In genomic region chr9:98807811-98808195, GRCh38 we compare ENCODE assay signal across 8 cellular contexts. TPM values are rescaled to one million over a fixed set of nuclear protein-coding genes. Genes with fewer than 3 reads are reported as not detected.
DNase-seq lines count a peak whose midpoint lies in the region; ATAC-seq, FAIRE-seq and TF ChIP-seq lines count a peak whose summit lies in the region.

No MANE protein-coding gene starts in this region.

- CTCF ChIA-PET in activated CD4-positive, alpha-beta memory T cell treated with anti-CD3 and anti-CD28 coated beads for 36 hours (lab: Charles Lee), result interaction anchor here (2.0 to 3.5 kb wide), 3 partner anchors 11 to 41 kb away, joined by 8 to 17 read pairs (median 12); partner anchors contain the start of gene ANKS6

- TF ChIP-seq POLR2A in heart left ventricle (IDR thresholded peaks at IDR 0.05) (no peak), sigmoid colon (IDR thresholded peaks at IDR 0.05) (no peak)

- intact Hi-C loops in activated CD4-positive, alpha-beta memory T cell treated with anti-CD3 and anti-CD28 coated beads for 36 hours (cut with micrococcal nuclease), result loop anchor here (2.0 to 10.0 kb wide), 3 partner anchors 167 to 297 kb away; partner anchors contain the start of gene TGFBR1
- intact Hi-C loops in heart left ventricle (cut with DNase I) (no loop called here), sigmoid colon (cut with DNase I) (loop anchor here (5.0 to 10.0 kb wide), 4 partner anchors 39 to 1009 kb away; partner anchors contain the start of genes ALG2 and SEC61B)

- H3K36me3 ChIP-seq in GM06990 (ENCODE audit: control insufficient read depth, insufficient read depth, low read length), result no peaks in the 10 kb centered on the region
- H3K36me3 ChIP-seq in heart left ventricle, result no peaks in the 10 kb centered on the region
- no peaks in the 10 kb centered on the region for H3K36me3 ChIP-seq in sigmoid colon

- H3K27me3 ChIP-seq in GM06990 (replicated peaks; ENCODE audit: control insufficient read depth, insufficient read depth, low read length) (no peaks in the 10 kb centered on the region; the same call in none of the 2 replicates), heart left ventricle (peaks cover 0 to 24% (median 12%) of the 10 kb centered on the region in 9 donors), sigmoid colon (no peaks in the 10 kb centered on the region)

- no peak for TF ChIP-seq EP300 in sigmoid colon (IDR thresholded peaks at IDR 0.05)

- 1 to 4% (median 2%) methylated on average over 7 to 46 of the region's 46 CpGs for WGBS in heart left ventricle, 4 donors
- WGBS in sigmoid colon, 2 donors, result 0% methylated on average over 46 of the region's 46 CpGs

- POLR2A ChIA-PET in activated CD4-positive, alpha-beta memory T cell treated with anti-CD3 and anti-CD28 coated beads for 36 hours (lab: Charles Lee), result interaction anchor here (0.7 to 1.7 kb wide), 2 partner anchors 11 to 16 kb away, joined by 3 to 8 read pairs; partner anchors contain the start of gene ANKS6

- H3K27ac ChIP-seq in heart left ventricle (peak overlapping the region in 1 of 12 donors; percentile 58), sigmoid colon (peak overlapping the region; percentile 83 to 90 (median 86))

- no peak for DNase-seq in GM06990 (ENCODE audit: extremely low read depth, insufficient read length)
- DNase-seq in activated CD4-positive, alpha-beta memory T cell treated with anti-CD3 and anti-CD28 coated beads for 36 hours, result peak; percentile 56
- no peak for DNase-seq in heart left ventricle
- DNase-seq in sigmoid colon, result peak; percentile 71
- DNase-seq in dedifferentiated amniotic fluid mesenchymal stem cell (ENCODE audit: extremely low spot score), result no peak
- no peak for DNase-seq in GM19239 (ENCODE audit: insufficient read length, low spot score)
- DNase-seq in GF-D8 (lab: John Stamatoyannopoulos, UW), result no peak

- H3K9me3 ChIP-seq in heart left ventricle (no peaks in the 10 kb centered on the region), sigmoid colon (no peaks in the 10 kb centered on the region)

- TF ChIP-seq CTCF in GM06990 (IDR thresholded peaks at IDR 0.05; ENCODE audit: insufficient read depth, low read length, poor library complexity, severe bottlenecking), result no peak
- no peak for TF ChIP-seq CTCF in heart left ventricle (IDR thresholded peaks at IDR 0.05)
- TF ChIP-seq CTCF in sigmoid colon (IDR thresholded peaks at IDR 0.05), result no peak

- H3K4me1 ChIP-seq in heart left ventricle (peaks cover 0 to 16% (median 8%) of the 10 kb centered on the region in 12 donors), sigmoid colon (peaks cover 0 to 68% (median 51%) of the 10 kb centered on the region in 4 donors)

- ATAC-seq in HG02852 (IDR thresholded peaks at IDR 0.05; ENCODE audit: unreplicated experiment), result peak; percentile 44
- no peak for ATAC-seq in heart left ventricle

- H3K27me3 Mint-ChIP-seq in activated CD4-positive, alpha-beta memory T cell treated with anti-CD3 and anti-CD28 coated beads for 36 hours, result peaks cover 3% of the 10 kb centered on the region

- peaks cover 2% of the 10 kb centered on the region for H3K36me3 Mint-ChIP-seq in activated CD4-positive, alpha-beta memory T cell treated with anti-CD3 and anti-CD28 coated beads for 36 hours

- H3K4me3 ChIP-seq in GM06990 (replicated peaks; ENCODE audit: low read depth, low read length) (peak overlapping the region; percentile 63), heart left ventricle (peak overlapping the region in 11 of 12 donors; percentile 20 to 62 (median 50)), sigmoid colon (peak overlapping the region; percentile 42 to 64 (median 62))

- peak overlapping the region; percentile 74 for H3K4me3 Mint-ChIP-seq in activated CD4-positive, alpha-beta memory T cell treated with anti-CD3 and anti-CD28 coated beads for 36 hours

- no peak overlapping the region for H3K27ac Mint-ChIP-seq in activated CD4-positive, alpha-beta memory T cell treated with anti-CD3 and anti-CD28 coated beads for 36 hours

- no peak for FAIRE-seq in GM19239 (lab: Jason Lieb, UNC)

- H3K9me3 Mint-ChIP-seq in activated CD4-positive, alpha-beta memory T cell treated with anti-CD3 and anti-CD28 coated beads for 36 hours, result no peaks in the 10 kb centered on the region

- peaks cover 35% of the 10 kb centered on the region for H3K4me1 Mint-ChIP-seq in activated CD4-positive, alpha-beta memory T cell treated with anti-CD3 and anti-CD28 coated beads for 36 hours (ENCODE audit: low read depth)

RNA-seq across cellular contexts. Expression of gene GALNT12, which starts 0.3 kb away (rescaled TPM):
- 1 to 10 TPM; 6.3 to 7.9 TPM for total RNA-seq in activated CD4-positive, alpha-beta memory T cell treated with anti-CD3 and anti-CD28 coated beads for 36 hours
- total RNA-seq in heart left ventricle (1 to 10 TPM in 3 of 9 donors, under 1 TPM in 6; 0.25 to 4.7 (median 0.70) TPM), sigmoid colon (10 to 100 TPM; 11.5 to 18.9 (median 15.7) TPM)
- polyA plus RNA-seq in heart left ventricle (under 1 TPM; 0.23 to 0.32 TPM), sigmoid colon (10 to 100 TPM; 23.6 to 34.2 (median 30.5) TPM)

RNA-seq across cellular contexts. Expression of gene ANKS6, which starts 11.4 kb away (rescaled TPM):
- 10 to 100 TPM; 13.0 to 16.0 TPM for total RNA-seq in activated CD4-positive, alpha-beta memory T cell treated with anti-CD3 and anti-CD28 coated beads for 36 hours
- total RNA-seq in heart left ventricle (1 to 10 TPM; 1.9 to 7.0 (median 3.7) TPM), sigmoid colon (10 to 100 TPM; 10.2 to 22.8 (median 16.4) TPM)
- polyA plus RNA-seq in heart left ventricle (1 to 10 TPM; 3.1 to 8.0 TPM), sigmoid colon (10 to 100 TPM in 1 of 3 donors, 1 to 10 TPM in 2; 5.4 to 14.4 (median 6.0) TPM)

Comparison
In these comparisons a context has a peak if more than half of its experiments do, and no peak if none do; other contexts are left out.
1. DNase-seq: peak in activated CD4-positive, alpha-beta memory T cell treated with anti-CD3 and anti-CD28 coated beads for 36 hours (single experiment) and sigmoid colon (single experiment); none in GM06990 (single experiment), heart left ventricle (0 of 5), dedifferentiated amniotic fluid mesenchymal stem cell (single experiment), GM19239 (single experiment) and GF-D8 (single experiment).
2. intact Hi-C loops: an anchor here in activated CD4-positive, alpha-beta memory T cell treated with anti-CD3 and anti-CD28 coated beads for 36 hours (2.0 to 10.0 kb wide) and sigmoid colon (5.0 to 10.0 kb wide); none called in heart left ventricle.
3. Peak in every context shown above with its lines, with median percentiles within 50 percentile points of each other: H3K4me3 ChIP-seq.